In the genomic region with DNA sequence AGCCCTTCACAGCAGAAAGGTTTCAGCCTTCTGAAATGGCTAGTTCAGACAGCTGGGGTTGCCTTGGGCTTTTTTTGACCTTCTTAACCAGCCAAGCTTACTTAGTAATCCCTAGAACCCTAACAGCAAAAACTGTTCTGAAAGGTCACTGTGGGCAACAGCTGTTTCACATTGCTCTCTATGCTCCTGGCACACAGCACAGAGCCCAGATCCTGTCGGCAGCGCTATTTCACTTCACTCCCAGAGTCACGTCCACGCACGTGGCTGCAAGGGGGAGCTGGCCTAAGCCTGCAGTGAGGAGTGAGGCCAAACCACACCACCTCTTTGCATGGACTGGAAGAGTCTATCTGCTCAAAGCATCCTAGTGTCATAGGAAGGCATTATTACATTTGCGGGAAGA, we compare ENCODE assay signal across 1 cellular context.
TF ChIP-seq lines count a peak whose summit lies in the region.

No MANE protein-coding gene starts in this region.

TF ChIP-seq in GM12878, 131 proteins besides CTCF, POLR2A, EP300 and RAD21 (continued from another document and continues in another):
- TF ChIP-seq, protein P1, sequence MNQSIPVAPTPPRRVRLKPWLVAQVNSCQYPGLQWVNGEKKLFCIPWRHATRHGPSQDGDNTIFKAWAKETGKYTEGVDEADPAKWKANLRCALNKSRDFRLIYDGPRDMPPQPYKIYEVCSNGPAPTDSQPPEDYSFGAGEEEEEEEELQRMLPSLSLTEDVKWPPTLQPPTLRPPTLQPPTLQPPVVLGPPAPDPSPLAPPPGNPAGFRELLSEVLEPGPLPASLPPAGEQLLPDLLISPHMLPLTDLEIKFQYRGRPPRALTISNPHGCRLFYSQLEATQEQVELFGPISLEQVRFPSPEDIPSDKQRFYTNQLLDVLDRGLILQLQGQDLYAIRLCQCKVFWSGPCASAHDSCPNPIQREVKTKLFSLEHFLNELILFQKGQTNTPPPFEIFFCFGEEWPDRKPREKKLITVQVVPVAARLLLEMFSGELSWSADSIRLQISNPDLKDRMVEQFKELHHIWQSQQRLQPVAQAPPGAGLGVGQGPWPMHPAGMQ (IDR thresholded peaks at IDR 0.05; ENCODE audit: borderline replicate concordance) = no peak
- TF ChIP-seq, protein P2, sequence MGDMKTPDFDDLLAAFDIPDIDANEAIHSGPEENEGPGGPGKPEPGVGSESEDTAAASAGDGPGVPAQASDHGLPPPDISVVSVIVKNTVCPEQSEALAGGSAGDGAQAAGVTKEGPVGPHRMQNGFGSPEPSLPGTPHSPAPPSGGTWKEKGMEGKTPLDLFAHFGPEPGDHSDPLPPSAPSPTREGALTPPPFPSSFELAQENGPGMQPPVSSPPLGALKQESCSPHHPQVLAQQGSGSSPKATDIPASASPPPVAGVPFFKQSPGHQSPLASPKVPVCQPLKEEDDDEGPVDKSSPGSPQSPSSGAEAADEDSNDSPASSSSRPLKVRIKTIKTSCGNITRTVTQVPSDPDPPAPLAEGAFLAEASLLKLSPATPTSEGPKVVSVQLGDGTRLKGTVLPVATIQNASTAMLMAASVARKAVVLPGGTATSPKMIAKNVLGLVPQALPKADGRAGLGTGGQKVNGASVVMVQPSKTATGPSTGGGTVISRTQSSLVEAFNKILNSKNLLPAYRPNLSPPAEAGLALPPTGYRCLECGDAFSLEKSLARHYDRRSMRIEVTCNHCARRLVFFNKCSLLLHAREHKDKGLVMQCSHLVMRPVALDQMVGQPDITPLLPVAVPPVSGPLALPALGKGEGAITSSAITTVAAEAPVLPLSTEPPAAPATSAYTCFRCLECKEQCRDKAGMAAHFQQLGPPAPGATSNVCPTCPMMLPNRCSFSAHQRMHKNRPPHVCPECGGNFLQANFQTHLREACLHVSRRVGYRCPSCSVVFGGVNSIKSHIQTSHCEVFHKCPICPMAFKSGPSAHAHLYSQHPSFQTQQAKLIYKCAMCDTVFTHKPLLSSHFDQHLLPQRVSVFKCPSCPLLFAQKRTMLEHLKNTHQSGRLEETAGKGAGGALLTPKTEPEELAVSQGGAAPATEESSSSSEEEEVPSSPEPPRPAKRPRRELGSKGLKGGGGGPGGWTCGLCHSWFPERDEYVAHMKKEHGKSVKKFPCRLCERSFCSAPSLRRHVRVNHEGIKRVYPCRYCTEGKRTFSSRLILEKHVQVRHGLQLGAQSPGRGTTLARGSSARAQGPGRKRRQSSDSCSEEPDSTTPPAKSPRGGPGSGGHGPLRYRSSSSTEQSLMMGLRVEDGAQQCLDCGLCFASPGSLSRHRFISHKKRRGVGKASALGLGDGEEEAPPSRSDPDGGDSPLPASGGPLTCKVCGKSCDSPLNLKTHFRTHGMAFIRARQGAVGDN (IDR thresholded peaks at IDR 0.05) = peak; percentile 99
- TF ChIP-seq, protein P3, sequence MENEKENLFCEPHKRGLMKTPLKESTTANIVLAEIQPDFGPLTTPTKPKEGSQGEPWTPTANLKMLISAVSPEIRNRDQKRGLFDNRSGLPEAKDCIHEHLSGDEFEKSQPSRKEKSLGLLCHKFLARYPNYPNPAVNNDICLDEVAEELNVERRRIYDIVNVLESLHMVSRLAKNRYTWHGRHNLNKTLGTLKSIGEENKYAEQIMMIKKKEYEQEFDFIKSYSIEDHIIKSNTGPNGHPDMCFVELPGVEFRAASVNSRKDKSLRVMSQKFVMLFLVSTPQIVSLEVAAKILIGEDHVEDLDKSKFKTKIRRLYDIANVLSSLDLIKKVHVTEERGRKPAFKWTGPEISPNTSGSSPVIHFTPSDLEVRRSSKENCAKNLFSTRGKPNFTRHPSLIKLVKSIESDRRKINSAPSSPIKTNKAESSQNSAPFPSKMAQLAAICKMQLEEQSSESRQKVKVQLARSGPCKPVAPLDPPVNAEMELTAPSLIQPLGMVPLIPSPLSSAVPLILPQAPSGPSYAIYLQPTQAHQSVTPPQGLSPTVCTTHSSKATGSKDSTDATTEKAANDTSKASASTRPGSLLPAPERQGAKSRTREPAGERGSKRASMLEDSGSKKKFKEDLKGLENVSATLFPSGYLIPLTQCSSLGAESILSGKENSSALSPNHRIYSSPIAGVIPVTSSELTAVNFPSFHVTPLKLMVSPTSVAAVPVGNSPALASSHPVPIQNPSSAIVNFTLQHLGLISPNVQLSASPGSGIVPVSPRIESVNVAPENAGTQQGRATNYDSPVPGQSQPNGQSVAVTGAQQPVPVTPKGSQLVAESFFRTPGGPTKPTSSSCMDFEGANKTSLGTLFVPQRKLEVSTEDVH (IDR thresholded peaks at IDR 0.05; ENCODE audit: low read depth, partially characterized antibody) = no peak
- TF ChIP-seq CEBPB (IDR thresholded peaks at IDR 0.05; ENCODE audit: borderline replicate concordance in 1 of 2, low read depth in 2 of 2, low read length in 2 of 2) = no peak
- TF ChIP-seq NBN (IDR thresholded peaks at IDR 0.05) = no peak
- no peak for TF ChIP-seq ZNF274 (IDR thresholded peaks at IDR 0.05; ENCODE audit: insufficient read depth, insufficient read length)
- TF ChIP-seq, protein P4, sequence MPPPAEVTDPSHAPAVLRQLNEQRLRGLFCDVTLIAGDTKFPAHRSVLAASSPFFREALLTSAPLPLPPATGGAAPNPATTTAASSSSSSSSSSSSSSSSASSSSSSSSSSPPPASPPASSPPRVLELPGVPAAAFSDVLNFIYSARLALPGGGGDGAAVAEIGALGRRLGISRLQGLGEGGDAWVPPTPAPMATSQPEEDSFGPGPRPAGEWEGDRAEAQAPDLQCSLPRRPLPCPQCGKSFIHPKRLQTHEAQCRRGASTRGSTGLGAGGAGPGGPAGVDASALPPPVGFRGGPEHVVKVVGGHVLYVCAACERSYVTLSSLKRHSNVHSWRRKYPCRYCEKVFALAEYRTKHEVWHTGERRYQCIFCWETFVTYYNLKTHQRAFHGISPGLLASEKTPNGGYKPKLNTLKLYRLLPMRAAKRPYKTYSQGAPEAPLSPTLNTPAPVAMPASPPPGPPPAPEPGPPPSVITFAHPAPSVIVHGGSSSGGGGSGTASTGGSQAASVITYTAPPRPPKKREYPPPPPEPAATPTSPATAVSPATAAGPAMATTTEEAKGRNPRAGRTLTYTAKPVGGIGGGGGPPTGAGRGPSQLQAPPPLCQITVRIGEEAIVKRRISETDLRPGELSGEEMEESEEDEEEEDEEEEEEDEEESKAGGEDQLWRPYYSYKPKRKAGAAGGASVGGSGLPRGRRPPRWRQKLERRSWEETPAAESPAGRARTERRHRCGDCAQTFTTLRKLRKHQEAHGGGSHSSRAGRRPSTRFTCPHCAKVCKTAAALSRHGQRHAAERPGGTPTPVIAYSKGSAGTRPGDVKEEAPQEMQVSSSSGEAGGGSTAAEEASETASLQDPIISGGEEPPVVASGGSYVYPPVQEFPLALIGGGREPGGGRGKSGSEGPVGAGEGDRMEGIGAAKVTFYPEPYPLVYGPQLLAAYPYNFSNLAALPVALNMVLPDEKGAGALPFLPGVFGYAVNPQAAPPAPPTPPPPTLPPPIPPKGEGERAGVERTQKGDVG (CRISPR knock-in tag; IDR thresholded peaks at IDR 0.05) = no peak
- peak; percentile 75 for TF ChIP-seq DPF2 (IDR thresholded peaks at IDR 0.05)
- no peak for TF ChIP-seq CREB1 (IDR thresholded peaks at IDR 0.05; ENCODE audit: low read depth)
- TF ChIP-seq, protein P5, sequence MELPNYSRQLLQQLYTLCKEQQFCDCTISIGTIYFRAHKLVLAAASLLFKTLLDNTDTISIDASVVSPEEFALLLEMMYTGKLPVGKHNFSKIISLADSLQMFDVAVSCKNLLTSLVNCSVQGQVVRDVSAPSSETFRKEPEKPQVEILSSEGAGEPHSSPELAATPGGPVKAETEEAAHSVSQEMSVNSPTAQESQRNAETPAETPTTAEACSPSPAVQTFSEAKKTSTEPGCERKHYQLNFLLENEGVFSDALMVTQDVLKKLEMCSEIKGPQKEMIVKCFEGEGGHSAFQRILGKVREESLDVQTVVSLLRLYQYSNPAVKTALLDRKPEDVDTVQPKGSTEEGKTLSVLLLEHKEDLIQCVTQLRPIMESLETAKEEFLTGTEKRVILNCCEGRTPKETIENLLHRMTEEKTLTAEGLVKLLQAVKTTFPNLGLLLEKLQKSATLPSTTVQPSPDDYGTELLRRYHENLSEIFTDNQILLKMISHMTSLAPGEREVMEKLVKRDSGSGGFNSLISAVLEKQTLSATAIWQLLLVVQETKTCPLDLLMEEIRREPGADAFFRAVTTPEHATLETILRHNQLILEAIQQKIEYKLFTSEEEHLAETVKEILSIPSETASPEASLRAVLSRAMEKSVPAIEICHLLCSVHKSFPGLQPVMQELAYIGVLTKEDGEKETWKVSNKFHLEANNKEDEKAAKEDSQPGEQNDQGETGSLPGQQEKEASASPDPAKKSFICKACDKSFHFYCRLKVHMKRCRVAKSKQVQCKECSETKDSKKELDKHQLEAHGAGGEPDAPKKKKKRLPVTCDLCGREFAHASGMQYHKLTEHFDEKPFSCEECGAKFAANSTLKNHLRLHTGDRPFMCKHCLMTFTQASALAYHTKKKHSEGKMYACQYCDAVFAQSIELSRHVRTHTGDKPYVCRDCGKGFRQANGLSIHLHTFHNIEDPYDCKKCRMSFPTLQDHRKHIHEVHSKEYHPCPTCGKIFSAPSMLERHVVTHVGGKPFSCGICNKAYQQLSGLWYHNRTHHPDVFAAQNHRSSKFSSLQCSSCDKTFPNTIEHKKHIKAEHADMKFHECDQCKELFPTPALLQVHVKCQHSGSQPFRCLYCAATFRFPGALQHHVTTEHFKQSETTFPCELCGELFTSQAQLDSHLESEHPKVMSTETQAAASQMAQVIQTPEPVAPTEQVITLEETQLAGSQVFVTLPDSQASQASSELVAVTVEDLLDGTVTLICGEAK (IDR thresholded peaks at IDR 0.05; ENCODE audit: borderline replicate concordance) = no peak
- no peak for TF ChIP-seq FOS (IDR thresholded peaks at IDR 0.05; ENCODE audit: borderline replicate concordance, extremely low read depth, insufficient read length)
- TF ChIP-seq, protein P6, sequence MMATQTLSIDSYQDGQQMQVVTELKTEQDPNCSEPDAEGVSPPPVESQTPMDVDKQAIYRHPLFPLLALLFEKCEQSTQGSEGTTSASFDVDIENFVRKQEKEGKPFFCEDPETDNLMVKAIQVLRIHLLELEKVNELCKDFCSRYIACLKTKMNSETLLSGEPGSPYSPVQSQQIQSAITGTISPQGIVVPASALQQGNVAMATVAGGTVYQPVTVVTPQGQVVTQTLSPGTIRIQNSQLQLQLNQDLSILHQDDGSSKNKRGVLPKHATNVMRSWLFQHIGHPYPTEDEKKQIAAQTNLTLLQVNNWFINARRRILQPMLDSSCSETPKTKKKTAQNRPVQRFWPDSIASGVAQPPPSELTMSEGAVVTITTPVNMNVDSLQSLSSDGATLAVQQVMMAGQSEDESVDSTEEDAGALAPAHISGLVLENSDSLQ (IDR thresholded peaks at IDR 0.05) = no peak
- no peak for TF ChIP-seq STAT3 (IDR thresholded peaks at IDR 0.05; ENCODE audit: low read depth, low read length)
- TF ChIP-seq IKZF2 (IDR thresholded peaks at IDR 0.05) = peak; percentile 71 to 79
- TF ChIP-seq, protein P7, sequence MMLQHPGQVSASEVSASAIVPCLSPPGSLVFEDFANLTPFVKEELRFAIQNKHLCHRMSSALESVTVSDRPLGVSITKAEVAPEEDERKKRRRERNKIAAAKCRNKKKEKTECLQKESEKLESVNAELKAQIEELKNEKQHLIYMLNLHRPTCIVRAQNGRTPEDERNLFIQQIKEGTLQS (IDR thresholded peaks at IDR 0.05; ENCODE audit: borderline replicate concordance, extremely low read depth, low read depth, low read length) = no peak
- no peak for TF ChIP-seq RUNX3 (IDR thresholded peaks at IDR 0.05; ENCODE audit: low read length)
- TF ChIP-seq MTA2 (IDR thresholded peaks at IDR 0.05; ENCODE audit: low read depth) = peak; percentile 63
- TF ChIP-seq SMC3 (IDR thresholded peaks at IDR 0.05; ENCODE audit: borderline replicate concordance, low read length) = no peak
- TF ChIP-seq NR2C1 (IDR thresholded peaks at IDR 0.05) = peak; percentile 60
- no peak for TF ChIP-seq MYC (IDR thresholded peaks at IDR 0.05; ENCODE audit: insufficient read depth, insufficient read length, insufficient replicate concordance, low read length, severe bottlenecking)
- no peak for TF ChIP-seq CHD1 (IDR thresholded peaks at IDR 0.05; ENCODE audit: low read depth, low read length)
- TF ChIP-seq TAF1 (IDR thresholded peaks at IDR 0.05; ENCODE audit: borderline replicate concordance, low read depth, low read length) = no peak
- TF ChIP-seq, protein P8, sequence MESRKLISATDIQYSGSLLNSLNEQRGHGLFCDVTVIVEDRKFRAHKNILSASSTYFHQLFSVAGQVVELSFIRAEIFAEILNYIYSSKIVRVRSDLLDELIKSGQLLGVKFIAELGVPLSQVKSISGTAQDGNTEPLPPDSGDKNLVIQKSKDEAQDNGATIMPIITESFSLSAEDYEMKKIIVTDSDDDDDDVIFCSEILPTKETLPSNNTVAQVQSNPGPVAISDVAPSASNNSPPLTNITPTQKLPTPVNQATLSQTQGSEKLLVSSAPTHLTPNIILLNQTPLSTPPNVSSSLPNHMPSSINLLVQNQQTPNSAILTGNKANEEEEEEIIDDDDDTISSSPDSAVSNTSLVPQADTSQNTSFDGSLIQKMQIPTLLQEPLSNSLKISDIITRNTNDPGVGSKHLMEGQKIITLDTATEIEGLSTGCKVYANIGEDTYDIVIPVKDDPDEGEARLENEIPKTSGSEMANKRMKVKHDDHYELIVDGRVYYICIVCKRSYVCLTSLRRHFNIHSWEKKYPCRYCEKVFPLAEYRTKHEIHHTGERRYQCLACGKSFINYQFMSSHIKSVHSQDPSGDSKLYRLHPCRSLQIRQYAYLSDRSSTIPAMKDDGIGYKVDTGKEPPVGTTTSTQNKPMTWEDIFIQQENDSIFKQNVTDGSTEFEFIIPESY (IDR thresholded peaks at IDR 0.05) = no peak
- 0 out of 2 replicates have a peak, but pooled peaks have one; percentile 14 for TF ChIP-seq HDGF (IDR thresholded peaks at IDR 0.05)
- TF ChIP-seq, protein P9, sequence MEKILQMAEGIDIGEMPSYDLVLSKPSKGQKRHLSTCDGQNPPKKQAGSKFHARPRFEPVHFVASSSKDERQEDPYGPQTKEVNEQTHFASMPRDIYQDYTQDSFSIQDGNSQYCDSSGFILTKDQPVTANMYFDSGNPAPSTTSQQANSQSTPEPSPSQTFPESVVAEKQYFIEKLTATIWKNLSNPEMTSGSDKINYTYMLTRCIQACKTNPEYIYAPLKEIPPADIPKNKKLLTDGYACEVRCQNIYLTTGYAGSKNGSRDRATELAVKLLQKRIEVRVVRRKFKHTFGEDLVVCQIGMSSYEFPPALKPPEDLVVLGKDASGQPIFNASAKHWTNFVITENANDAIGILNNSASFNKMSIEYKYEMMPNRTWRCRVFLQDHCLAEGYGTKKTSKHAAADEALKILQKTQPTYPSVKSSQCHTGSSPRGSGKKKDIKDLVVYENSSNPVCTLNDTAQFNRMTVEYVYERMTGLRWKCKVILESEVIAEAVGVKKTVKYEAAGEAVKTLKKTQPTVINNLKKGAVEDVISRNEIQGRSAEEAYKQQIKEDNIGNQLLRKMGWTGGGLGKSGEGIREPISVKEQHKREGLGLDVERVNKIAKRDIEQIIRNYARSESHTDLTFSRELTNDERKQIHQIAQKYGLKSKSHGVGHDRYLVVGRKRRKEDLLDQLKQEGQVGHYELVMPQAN (conservative IDR thresholded peaks at IDR 0.05) = no peak
- TF ChIP-seq KLF5 (IDR thresholded peaks at IDR 0.05; ENCODE audit: partially characterized antibody) = no peak
- peak; percentile 84; the same call in 1 of the 2 replicates for TF ChIP-seq ZBED1 (IDR thresholded peaks at IDR 0.05; ENCODE audit: borderline replicate concordance)
- TF ChIP-seq RELA (IDR thresholded peaks at IDR 0.05; ENCODE audit: borderline replicate concordance, partially characterized antibody) = no peak
- peak; percentile 72; the same call in 1 of the 2 replicates for TF ChIP-seq BCL11A (IDR thresholded peaks at IDR 0.05; ENCODE audit: low read depth, low read length)
- TF ChIP-seq TCF7 (IDR thresholded peaks at IDR 0.05; ENCODE audit: borderline replicate concordance) = no peak
